8 cellular contexts compared by ENCODE assay signal in genomic region chr6:159762681-159763293, GRCh38. TPM values are rescaled to one million over a fixed set of nuclear protein-coding genes. Genes with fewer than 3 reads are reported as not detected.
DNase-seq lines count a peak whose midpoint lies in the region; TF ChIP-seq lines count a peak whose summit lies in the region.

No MANE protein-coding gene starts in this region.

- intact Hi-C loops in dorsolateral prefrontal cortex (cut with DNase I): loop anchor here (1.0 to 2.0 kb wide), 3 partner anchors 27 to 70 kb away; partner anchors contain the start of genes TCP1 (in 1 of the 2) and WTAP (in 1 of the 2)

- H3K4me1 ChIP-seq in HAP-1: peaks cover 13% of the 10 kb centered on the region
- H3K4me1 ChIP-seq in SJCRH30: peaks cover 19% of the 10 kb centered on the region
- H3K4me1 ChIP-seq in mesodermal cell (ENCODE audit: control insufficient read depth, insufficient read depth, low read length, poor library complexity, severe bottlenecking): peaks cover 43% of the 10 kb centered on the region

- 31 to 34% methylated on average over 15 to 16 of the region's 16 CpGs for WGBS in mesodermal cell (ENCODE audit: insufficient coverage in 2 of 2), 2 experiments

- H3K36me3 Mint-ChIP-seq in type B pancreatic cell: peaks cover 33% of the 10 kb centered on the region

- H3K4me3 Mint-ChIP-seq in type B pancreatic cell: peak overlapping the region; percentile 95

- TF ChIP-seq CTCF in GM12865 (IDR thresholded peaks at IDR 0.05; ENCODE audit: insufficient read depth, low read depth, low read length, missing control alignments) (no peak), dorsolateral prefrontal cortex (IDR thresholded peaks at IDR 0.05 in 54 of 56, conservative IDR thresholded peaks at IDR 0.05 in 2 of 56; ENCODE audit: low read depth in 1 of 56, partially characterized antibody in 56 of 56) (no peak), type B pancreatic cell (conservative IDR thresholded peaks at IDR 0.05) (no peak)

- DNase-seq in GM12865 (ENCODE audit: low read depth) (peak; percentile 52), HAP-1 (ENCODE audit: low spot score in 2 of 2) (no peak), SJCRH30 (no peak), dorsolateral prefrontal cortex (peak in 3 of 10 donors; percentile 20 to 48 (median 20)), type B pancreatic cell (ENCODE audit: extremely low spot score, unreplicated experiment) (no peak), mesenteric fat pad (ENCODE audit: low spot score) (no peak), NCI-H82 treated with DMSO at 0.1 percent for 48 hours (lab: John Stamatoyannopoulos, UW; ENCODE audit: unreplicated experiment) (no peak)

- H3K27ac ChIP-seq in SJCRH30 (peak overlapping the region; percentile 77; the same call in 1 of the 2 replicates), dorsolateral prefrontal cortex (peak overlapping the region in 58 of 59 donors; percentile 92 to 100 (median 100)), mesodermal cell (ENCODE audit: low read depth, low read length, severe bottlenecking) (peak overlapping the region; percentile 94)

- H3K36me3 ChIP-seq in HAP-1 (replicated peaks): peaks cover 55% of the 10 kb centered on the region
- H3K36me3 ChIP-seq in SJCRH30: peaks cover 55% of the 10 kb centered on the region
- H3K36me3 ChIP-seq in mesodermal cell (ENCODE audit: control insufficient read depth, insufficient read depth, low read length): peaks cover 80% of the 10 kb centered on the region

- peaks cover 16% of the 10 kb centered on the region for H3K4me1 Mint-ChIP-seq in type B pancreatic cell (ENCODE audit: unreplicated experiment)

- no peaks in the 10 kb centered on the region for H3K9me3 ChIP-seq in HAP-1
- no peaks in the 10 kb centered on the region for H3K9me3 ChIP-seq in SJCRH30 (replicated peaks)
- no peaks in the 10 kb centered on the region for H3K9me3 ChIP-seq in mesodermal cell (ENCODE audit: control insufficient read depth, low read length)

- H3K27me3 Mint-ChIP-seq in type B pancreatic cell: no peaks in the 10 kb centered on the region

- H3K27ac Mint-ChIP-seq in type B pancreatic cell: peak overlapping the region; percentile 97

- in situ Hi-C loops in HAP-1 (cut with MboI; ENCODE audit: low sequenced_read_pairs): no loop called here

- H3K4me3 ChIP-seq in GM12865 (ENCODE audit: low read depth, low read length) (peak overlapping the region; percentile 77), HAP-1 (peak overlapping the region; percentile 90), SJCRH30 (peak overlapping the region; percentile 94), dorsolateral prefrontal cortex (peak overlapping the region; percentile 63 to 100 (median 98)), mesodermal cell (ENCODE audit: extremely low read depth, insufficient read depth, low read length, poor library complexity, severe bottlenecking) (peak overlapping the region; percentile 66)

- H3K27me3 ChIP-seq in HAP-1 (ENCODE audit: low read depth) (no peaks in the 10 kb centered on the region), SJCRH30 (no peaks in the 10 kb centered on the region), dorsolateral prefrontal cortex (no peaks in the 10 kb centered on the region)

- H3K9me3 Mint-ChIP-seq in type B pancreatic cell: no peaks in the 10 kb centered on the region

RNA-seq across cellular contexts. Expression of gene ACAT2, which starts 0.9 kb away (rescaled TPM):
- 78.8 and 88.6 TPM in 2 replicates for total RNA-seq in SJCRH30 (2014; rRNA removed; shearing (Covaris generic))
- total RNA-seq in dorsolateral prefrontal cortex (10 to 100 TPM; 15.6 to 93.3 (median 38.7) TPM), type B pancreatic cell (ENCODE audit: low replicate concordance) (38.4 and 67.4 TPM in 2 replicates), mesenteric fat pad (11.1 TPM)
- polyA plus RNA-seq in mesodermal cell (2013, experiment 1 of 2): 149 TPM
- polyA plus RNA-seq in mesodermal cell (2013, experiment 2 of 2): 156 TPM

RNA-seq across cellular contexts. Expression of gene TCP1, which starts 26.6 kb away (rescaled TPM):
- 519 and 538 TPM in 2 replicates for total RNA-seq in SJCRH30 (2014; rRNA removed; shearing (Covaris generic))
- total RNA-seq in dorsolateral prefrontal cortex: 100 to 1,000 TPM in 117 of 120 experiments, 10 to 100 TPM in 3; 87.9 to 251 (median 152) TPM
- 233 TPM for polyA plus RNA-seq in mesodermal cell (2013, experiment 1 of 2)
- 220 TPM for polyA plus RNA-seq in mesodermal cell (2013, experiment 2 of 2)
- 206 and 235 TPM in 2 replicates for total RNA-seq in type B pancreatic cell (ENCODE audit: low replicate concordance)
- 170 TPM for total RNA-seq in mesenteric fat pad

RNA-seq across cellular contexts. Expression of gene MRPL18, which starts 27.5 kb away (rescaled TPM):
- total RNA-seq in SJCRH30 (2014; rRNA removed; shearing (Covaris generic)): 136 and 137 TPM in 2 replicates
- total RNA-seq in dorsolateral prefrontal cortex: 100 to 1,000 TPM in 1 of 120 experiments, 10 to 100 TPM in 119; 32.6 to 115 (median 57.8) TPM
- polyA plus RNA-seq in mesodermal cell (2013, experiment 1 of 2): 44.2 TPM
- 47.5 TPM for polyA plus RNA-seq in mesodermal cell (2013, experiment 2 of 2)
- 59.1 and 65.2 TPM in 2 replicates for total RNA-seq in type B pancreatic cell (ENCODE audit: low replicate concordance)
- 59.3 TPM for total RNA-seq in mesenteric fat pad

RNA-seq across cellular contexts. Expression of gene WTAP, which starts 35.5 kb away (rescaled TPM):
- 183 and 196 TPM in 2 replicates for total RNA-seq in SJCRH30 (2014; rRNA removed; shearing (Covaris generic))
- total RNA-seq in dorsolateral prefrontal cortex (10 to 100 TPM; 54.0 to 94.6 (median 69.0) TPM), type B pancreatic cell (ENCODE audit: low replicate concordance) (96.9 and 108 TPM in 2 replicates), mesenteric fat pad (82.8 TPM)
- 81.1 TPM for polyA plus RNA-seq in mesodermal cell (2013, experiment 1 of 2)
- 94.7 TPM for polyA plus RNA-seq in mesodermal cell (2013, experiment 2 of 2)

RNA-seq across cellular contexts. Expression of gene PNLDC1, which starts 37.3 kb away (rescaled TPM):
- not detected in 2 replicates for total RNA-seq in SJCRH30 (2014; rRNA removed; shearing (Covaris generic))
- total RNA-seq in dorsolateral prefrontal cortex: 10 to 100 TPM in 1 of 120 experiments, 1 to 10 TPM in 118, under 1 TPM in 1; 0.68 to 10.5 (median 3.8) TPM
- 0.15 TPM for polyA plus RNA-seq in mesodermal cell (2013, experiment 1 of 2)
- not detected for polyA plus RNA-seq in mesodermal cell (2013, experiment 2 of 2)
- 0.17 TPM in 1 of 2 replicates, not detected in the other for total RNA-seq in type B pancreatic cell (ENCODE audit: low replicate concordance)
- not detected for total RNA-seq in mesenteric fat pad
